In the genomic region with DNA sequence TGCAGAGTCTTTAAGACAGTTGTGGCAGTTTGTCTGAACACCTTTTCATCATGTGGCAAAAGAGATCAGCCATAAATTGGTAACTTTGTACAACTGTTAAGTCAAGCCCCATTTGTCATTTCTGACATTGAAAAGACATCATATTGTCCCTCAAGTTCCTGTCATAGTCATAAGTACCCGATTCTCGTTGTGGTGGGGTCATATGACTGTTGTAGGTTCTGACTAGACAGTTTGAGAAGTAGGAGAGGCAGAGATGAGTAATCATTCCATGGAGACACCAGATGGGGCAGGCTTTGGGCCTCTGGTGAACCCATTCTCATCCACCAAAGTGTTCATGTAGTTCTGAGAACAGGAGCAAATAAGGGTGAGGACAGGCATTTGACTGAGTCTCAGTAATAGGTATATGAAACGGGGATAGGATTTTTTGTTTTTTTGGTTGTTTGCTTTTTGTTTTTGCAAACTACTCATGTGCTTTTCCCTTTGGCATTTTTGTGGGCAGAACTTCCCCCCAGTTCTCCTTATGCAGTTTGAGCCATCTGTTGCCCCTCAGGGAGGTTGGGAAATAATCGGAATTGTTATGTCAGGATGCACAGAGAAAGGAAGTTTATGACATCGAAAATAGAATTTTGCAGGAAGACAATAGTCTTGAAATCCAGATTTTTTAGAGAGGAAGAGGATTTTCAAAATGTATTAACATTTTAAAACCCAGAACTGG, we compare ENCODE assay signal across 12 cellular contexts.
DNase-seq lines count a peak whose midpoint lies in the region; ATAC-seq and TF ChIP-seq lines count a peak whose summit lies in the region.
"Had no signal": no experiment of that assay in that cellular context is flagged by ENCODE, and none has a peak within 500 bp of the region (broad histone marks: within the 10 kb centered on the region; RNA-seq: fewer than 3 reads in every experiment).

No MANE protein-coding gene starts in this region.

- DNase-seq in EL (peak; percentile 49), LHCN-M2 (ENCODE audit: low read depth) (peak; percentile 43), foreskin fibroblast (peak; percentile 18 to 38), NCI-H2081 (lab: John Stamatoyannopoulos, UW) (no peak), H7 (no peak), NCI-H524 treated with DMSO at 0.1 percent for 48 hours (lab: John Stamatoyannopoulos, UW) (no peak)
- DNase-seq in activated effector memory CD4-positive, alpha-beta T cell treated with Interleukin-2 at 50 U/mL for 16 hours, result no peak
- DNase-seq: amygdala, Kasumi-1, NCI-H774 had no signal

- H3K27me3 ChIP-seq in H7 (ENCODE audit: control insufficient read depth, insufficient read depth, low read length), result no peaks in the 10 kb centered on the region

- no peak for TF ChIP-seq CTCF in foreskin fibroblast (IDR thresholded peaks at IDR 0.05; ENCODE audit: low read depth, low read length)

- H3K4me3 ChIP-seq in foreskin fibroblast (ENCODE audit: low read depth in 1 of 2, low read length in 2 of 2) (no peak overlapping the region), H7 (ENCODE audit: insufficient read depth, low read depth, low read length) (no peak overlapping the region)

- ATAC-seq in GM18520 (IDR thresholded peaks at IDR 0.05; ENCODE audit: unreplicated experiment), result peak; percentile 56
- ATAC-seq: esophagus mucosa had no signal

- H3K36me3 ChIP-seq in H7 (replicated peaks; ENCODE audit: control insufficient read depth, insufficient read depth, low read length), result no peaks in the 10 kb centered on the region

Comparison
In these comparisons a context has a peak if more than half of its experiments do, and no peak if none do; other contexts are left out.
1. DNase-seq: peak in EL (single experiment), LHCN-M2 (single experiment) and foreskin fibroblast (2 of 2); none in NCI-H2081 (0 of 2), H7 (single experiment), NCI-H524 treated with DMSO at 0.1 percent for 48 hours (single experiment) and activated effector memory CD4-positive, alpha-beta T cell treated with Interleukin-2 at 50 U/mL for 16 hours (single experiment).